ENCODE assay signal across 1 cellular context in genomic region chr15:44158111-44158510, GRCh38.
TF ChIP-seq lines count a peak whose summit lies in the region.

No MANE protein-coding gene starts in this region.

TF ChIP-seq in endothelial cell of umbilical vein, 7 proteins besides CTCF, POLR2A, EP300 and RAD21:
- TF ChIP-seq GATA2 (IDR thresholded peaks at IDR 0.05; ENCODE audit: insufficient read depth, insufficient read length, low read depth, low read length) (no peak), JUN (IDR thresholded peaks at IDR 0.05; ENCODE audit: borderline replicate concordance, insufficient read depth, insufficient read length, low read depth) (no peak), MAX (IDR thresholded peaks at IDR 0.05; ENCODE audit: insufficient read depth, insufficient read length) (no peak), EZH2 (IDR thresholded peaks at IDR 0.05; ENCODE audit: borderline replicate concordance, low read depth, low read length, severe bottlenecking) (no peak), MYC (IDR thresholded peaks at IDR 0.05; ENCODE audit: low read depth, low read length) (no peak), FOS (IDR thresholded peaks at IDR 0.05; ENCODE audit: borderline replicate concordance, insufficient read depth, low read length) (no peak), POLR2AphosphoS5 (IDR thresholded peaks at IDR 0.05; ENCODE audit: insufficient read depth, low read depth, low read length) (no peak)
